In the genomic region with DNA sequence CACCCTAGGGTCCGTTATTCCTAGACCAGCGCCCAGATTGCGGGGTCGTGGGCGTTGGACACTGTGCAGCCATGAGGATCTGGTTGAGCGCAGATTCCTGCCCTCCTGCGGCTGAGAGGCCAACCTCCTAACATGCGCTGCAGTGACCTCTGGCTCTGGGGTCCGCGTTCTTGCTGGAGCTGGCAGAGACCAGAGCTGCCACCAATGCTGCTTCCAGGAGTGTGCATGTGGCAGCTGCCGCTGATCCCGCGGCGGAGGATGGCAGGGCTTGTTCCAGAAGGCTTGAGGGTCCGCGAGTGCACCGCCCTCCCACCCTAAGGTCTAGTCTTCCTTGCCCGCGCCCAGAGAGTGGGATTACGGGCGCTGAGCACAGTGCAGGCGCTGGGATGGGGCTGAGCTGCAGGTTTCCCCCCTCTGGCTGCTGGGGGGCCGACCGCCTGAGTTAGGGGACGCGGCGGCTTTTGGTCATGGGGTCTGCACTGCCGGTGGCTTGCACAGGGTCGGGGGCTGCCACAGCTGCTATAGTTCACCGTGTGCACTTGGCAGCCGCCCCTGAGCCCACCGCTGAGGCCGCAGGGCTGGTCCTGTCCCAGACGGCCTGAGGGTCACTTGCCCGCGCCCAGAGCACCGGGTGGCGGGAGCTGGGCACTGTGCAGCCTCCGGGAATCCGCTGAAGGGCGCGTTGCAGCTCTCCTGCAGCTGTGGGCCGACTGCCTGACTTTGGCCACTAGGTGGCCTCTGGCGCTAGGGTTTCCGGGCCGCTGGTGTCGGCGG, we compare ENCODE assay signal across 1 cellular context.
TF ChIP-seq lines count a peak whose summit lies in the region.

No MANE protein-coding gene starts in this region.

TF ChIP-seq in HepG2, 621 proteins besides CTCF, POLR2A, EP300 and RAD21 (continued from another document and continues in another):
- TF ChIP-seq CHCHD3 (CRISPR knock-in tag; IDR thresholded peaks at IDR 0.05), result no peak
- peak; percentile 65; the same call in 1 of the 2 replicates for TF ChIP-seq ETV6 (CRISPR knock-in tag; conservative IDR thresholded peaks at IDR 0.05)
- TF ChIP-seq, protein P1, sequence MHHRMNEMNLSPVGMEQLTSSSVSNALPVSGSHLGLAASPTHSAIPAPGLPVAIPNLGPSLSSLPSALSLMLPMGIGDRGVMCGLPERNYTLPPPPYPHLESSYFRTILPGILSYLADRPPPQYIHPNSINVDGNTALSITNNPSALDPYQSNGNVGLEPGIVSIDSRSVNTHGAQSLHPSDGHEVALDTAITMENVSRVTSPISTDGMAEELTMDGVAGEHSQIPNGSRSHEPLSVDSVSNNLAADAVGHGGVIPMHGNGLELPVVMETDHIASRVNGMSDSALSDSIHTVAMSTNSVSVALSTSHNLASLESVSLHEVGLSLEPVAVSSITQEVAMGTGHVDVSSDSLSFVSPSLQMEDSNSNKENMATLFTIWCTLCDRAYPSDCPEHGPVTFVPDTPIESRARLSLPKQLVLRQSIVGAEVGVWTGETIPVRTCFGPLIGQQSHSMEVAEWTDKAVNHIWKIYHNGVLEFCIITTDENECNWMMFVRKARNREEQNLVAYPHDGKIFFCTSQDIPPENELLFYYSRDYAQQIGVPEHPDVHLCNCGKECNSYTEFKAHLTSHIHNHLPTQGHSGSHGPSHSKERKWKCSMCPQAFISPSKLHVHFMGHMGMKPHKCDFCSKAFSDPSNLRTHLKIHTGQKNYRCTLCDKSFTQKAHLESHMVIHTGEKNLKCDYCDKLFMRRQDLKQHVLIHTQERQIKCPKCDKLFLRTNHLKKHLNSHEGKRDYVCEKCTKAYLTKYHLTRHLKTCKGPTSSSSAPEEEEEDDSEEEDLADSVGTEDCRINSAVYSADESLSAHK (CRISPR knock-in tag; IDR thresholded peaks at IDR 0.05; ENCODE audit: borderline replicate concordance), result no peak
- TF ChIP-seq ZEB1 (IDR thresholded peaks at IDR 0.05; ENCODE audit: insufficient replicate concordance, low read depth), result no peak
- TF ChIP-seq THAP11 (CRISPR knock-in tag; IDR thresholded peaks at IDR 0.05), result peak; percentile 9; the same call in 1 of the 2 replicates
- TF ChIP-seq ISX (CRISPR knock-in tag; conservative IDR thresholded peaks at IDR 0.05), result no peak
- TF ChIP-seq, protein P2, sequence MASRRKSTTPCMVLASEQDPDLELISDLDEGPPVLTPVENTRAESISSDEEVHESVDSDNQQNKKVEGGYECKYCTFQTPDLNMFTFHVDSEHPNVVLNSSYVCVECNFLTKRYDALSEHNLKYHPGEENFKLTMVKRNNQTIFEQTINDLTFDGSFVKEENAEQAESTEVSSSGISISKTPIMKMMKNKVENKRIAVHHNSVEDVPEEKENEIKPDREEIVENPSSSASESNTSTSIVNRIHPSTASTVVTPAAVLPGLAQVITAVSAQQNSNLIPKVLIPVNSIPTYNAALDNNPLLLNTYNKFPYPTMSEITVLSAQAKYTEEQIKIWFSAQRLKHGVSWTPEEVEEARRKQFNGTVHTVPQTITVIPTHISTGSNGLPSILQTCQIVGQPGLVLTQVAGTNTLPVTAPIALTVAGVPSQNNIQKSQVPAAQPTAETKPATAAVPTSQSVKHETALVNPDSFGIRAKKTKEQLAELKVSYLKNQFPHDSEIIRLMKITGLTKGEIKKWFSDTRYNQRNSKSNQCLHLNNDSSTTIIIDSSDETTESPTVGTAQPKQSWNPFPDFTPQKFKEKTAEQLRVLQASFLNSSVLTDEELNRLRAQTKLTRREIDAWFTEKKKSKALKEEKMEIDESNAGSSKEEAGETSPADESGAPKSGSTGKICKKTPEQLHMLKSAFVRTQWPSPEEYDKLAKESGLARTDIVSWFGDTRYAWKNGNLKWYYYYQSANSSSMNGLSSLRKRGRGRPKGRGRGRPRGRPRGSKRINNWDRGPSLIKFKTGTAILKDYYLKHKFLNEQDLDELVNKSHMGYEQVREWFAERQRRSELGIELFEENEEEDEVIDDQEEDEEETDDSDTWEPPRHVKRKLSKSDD (CRISPR knock-in tag; IDR thresholded peaks at IDR 0.05; ENCODE audit: low read depth), result no peak
- no peak for TF ChIP-seq ZBTB38 (CRISPR knock-in tag; IDR thresholded peaks at IDR 0.05)
- TF ChIP-seq TIGD3 (CRISPR knock-in tag; IDR thresholded peaks at IDR 0.05; ENCODE audit: borderline replicate concordance), result no peak
- no peak for TF ChIP-seq ZNF12 (CRISPR knock-in tag; IDR thresholded peaks at IDR 0.05)
- TF ChIP-seq, protein P3, sequence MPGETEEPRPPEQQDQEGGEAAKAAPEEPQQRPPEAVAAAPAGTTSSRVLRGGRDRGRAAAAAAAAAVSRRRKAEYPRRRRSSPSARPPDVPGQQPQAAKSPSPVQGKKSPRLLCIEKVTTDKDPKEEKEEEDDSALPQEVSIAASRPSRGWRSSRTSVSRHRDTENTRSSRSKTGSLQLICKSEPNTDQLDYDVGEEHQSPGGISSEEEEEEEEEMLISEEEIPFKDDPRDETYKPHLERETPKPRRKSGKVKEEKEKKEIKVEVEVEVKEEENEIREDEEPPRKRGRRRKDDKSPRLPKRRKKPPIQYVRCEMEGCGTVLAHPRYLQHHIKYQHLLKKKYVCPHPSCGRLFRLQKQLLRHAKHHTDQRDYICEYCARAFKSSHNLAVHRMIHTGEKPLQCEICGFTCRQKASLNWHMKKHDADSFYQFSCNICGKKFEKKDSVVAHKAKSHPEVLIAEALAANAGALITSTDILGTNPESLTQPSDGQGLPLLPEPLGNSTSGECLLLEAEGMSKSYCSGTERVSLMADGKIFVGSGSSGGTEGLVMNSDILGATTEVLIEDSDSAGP (CRISPR knock-in tag; IDR thresholded peaks at IDR 0.05; ENCODE audit: borderline replicate concordance), result peak; percentile 91
- TF ChIP-seq ZNF800 (CRISPR knock-in tag; IDR thresholded peaks at IDR 0.05), result peak; percentile 69; the same call in 1 of the 2 replicates
- TF ChIP-seq, protein P4, sequence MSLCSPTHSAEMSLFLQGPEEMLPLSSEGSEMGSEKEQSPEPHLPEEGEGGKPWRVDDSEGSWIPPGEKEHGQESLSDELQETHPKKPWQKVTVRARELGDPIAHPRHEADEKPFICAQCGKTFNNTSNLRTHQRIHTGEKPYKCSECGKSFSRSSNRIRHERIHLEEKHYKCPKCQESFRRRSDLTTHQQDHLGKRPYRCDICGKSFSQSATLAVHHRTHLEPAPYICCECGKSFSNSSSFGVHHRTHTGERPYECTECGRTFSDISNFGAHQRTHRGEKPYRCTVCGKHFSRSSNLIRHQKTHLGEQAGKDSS (CRISPR knock-in tag; IDR thresholded peaks at IDR 0.05; ENCODE audit: borderline replicate concordance, low read depth), result peak; percentile 73; the same call in 1 of the 2 replicates
- no peak for TF ChIP-seq LBX2 (CRISPR knock-in tag; IDR thresholded peaks at IDR 0.05; ENCODE audit: borderline replicate concordance)
- TF ChIP-seq ZNF841 (CRISPR knock-in tag; IDR thresholded peaks at IDR 0.05; ENCODE audit: borderline replicate concordance), result no peak
- TF ChIP-seq BCLAF1 (IDR thresholded peaks at IDR 0.05), result no peak
- TF ChIP-seq ZNF704 (CRISPR knock-in tag; IDR thresholded peaks at IDR 0.05; ENCODE audit: borderline replicate concordance), result no peak
- TF ChIP-seq CENPX (CRISPR knock-in tag; IDR thresholded peaks at IDR 0.05), result no peak
- TF ChIP-seq, protein P5, sequence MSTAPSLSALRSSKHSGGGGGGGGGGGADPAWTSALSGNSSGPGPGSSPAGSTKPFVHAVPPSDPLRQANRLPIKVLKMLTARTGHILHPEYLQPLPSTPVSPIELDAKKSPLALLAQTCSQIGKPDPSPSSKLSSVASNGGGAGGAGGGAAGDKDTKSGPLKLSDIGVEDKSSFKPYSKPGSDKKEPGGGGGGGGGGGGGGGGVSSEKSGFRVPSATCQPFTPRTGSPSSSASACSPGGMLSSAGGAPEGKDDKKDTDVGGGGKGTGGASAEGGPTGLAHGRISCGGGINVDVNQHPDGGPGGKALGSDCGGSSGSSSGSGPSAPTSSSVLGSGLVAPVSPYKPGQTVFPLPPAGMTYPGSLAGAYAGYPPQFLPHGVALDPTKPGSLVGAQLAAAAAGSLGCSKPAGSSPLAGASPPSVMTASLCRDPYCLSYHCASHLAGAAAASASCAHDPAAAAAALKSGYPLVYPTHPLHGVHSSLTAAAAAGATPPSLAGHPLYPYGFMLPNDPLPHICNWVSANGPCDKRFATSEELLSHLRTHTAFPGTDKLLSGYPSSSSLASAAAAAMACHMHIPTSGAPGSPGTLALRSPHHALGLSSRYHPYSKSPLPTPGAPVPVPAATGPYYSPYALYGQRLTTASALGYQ (CRISPR knock-in tag; IDR thresholded peaks at IDR 0.05), result no peak
- TF ChIP-seq MBD4 (IDR thresholded peaks at IDR 0.05; ENCODE audit: borderline replicate concordance, low read length), result no peak
- TF ChIP-seq ZNF746 (CRISPR knock-in tag; IDR thresholded peaks at IDR 0.05), result no peak
- TF ChIP-seq SNAI1 (CRISPR knock-in tag; IDR thresholded peaks at IDR 0.05; ENCODE audit: borderline replicate concordance), result 0 out of 2 replicates have a peak, but pooled peaks have one; percentile 37
- TF ChIP-seq ZNF264 (CRISPR knock-in tag; IDR thresholded peaks at IDR 0.05), result no peak
- TF ChIP-seq, protein P6, sequence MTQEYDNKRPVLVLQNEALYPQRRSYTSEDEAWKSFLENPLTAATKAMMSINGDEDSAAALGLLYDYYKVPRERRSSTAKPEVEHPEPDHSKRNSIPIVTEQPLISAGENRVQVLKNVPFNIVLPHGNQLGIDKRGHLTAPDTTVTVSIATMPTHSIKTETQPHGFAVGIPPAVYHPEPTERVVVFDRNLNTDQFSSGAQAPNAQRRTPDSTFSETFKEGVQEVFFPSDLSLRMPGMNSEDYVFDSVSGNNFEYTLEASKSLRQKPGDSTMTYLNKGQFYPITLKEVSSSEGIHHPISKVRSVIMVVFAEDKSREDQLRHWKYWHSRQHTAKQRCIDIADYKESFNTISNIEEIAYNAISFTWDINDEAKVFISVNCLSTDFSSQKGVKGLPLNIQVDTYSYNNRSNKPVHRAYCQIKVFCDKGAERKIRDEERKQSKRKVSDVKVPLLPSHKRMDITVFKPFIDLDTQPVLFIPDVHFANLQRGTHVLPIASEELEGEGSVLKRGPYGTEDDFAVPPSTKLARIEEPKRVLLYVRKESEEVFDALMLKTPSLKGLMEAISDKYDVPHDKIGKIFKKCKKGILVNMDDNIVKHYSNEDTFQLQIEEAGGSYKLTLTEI (CRISPR knock-in tag; conservative IDR thresholded peaks at IDR 0.05), result no peak
- no peak; the same call in 1 of the 2 replicates for TF ChIP-seq SMYD3 (CRISPR knock-in tag; IDR thresholded peaks at IDR 0.05)
- TF ChIP-seq ZNF441 (CRISPR knock-in tag; IDR thresholded peaks at IDR 0.05; ENCODE audit: borderline replicate concordance), result peak; percentile 92; the same call in 1 of the 2 replicates
- no peak for TF ChIP-seq ATF3 (CRISPR knock-in tag; IDR thresholded peaks at IDR 0.05)
- TF ChIP-seq HIVEP1 (CRISPR knock-in tag; IDR thresholded peaks at IDR 0.05), result no peak; the same call in 1 of the 2 replicates
- no peak for TF ChIP-seq ZNF343 (CRISPR knock-in tag; IDR thresholded peaks at IDR 0.05)
- TF ChIP-seq MXI1 (IDR thresholded peaks at IDR 0.05; ENCODE audit: borderline replicate concordance, low read depth, low read length), result no peak
